In the genomic region with DNA sequence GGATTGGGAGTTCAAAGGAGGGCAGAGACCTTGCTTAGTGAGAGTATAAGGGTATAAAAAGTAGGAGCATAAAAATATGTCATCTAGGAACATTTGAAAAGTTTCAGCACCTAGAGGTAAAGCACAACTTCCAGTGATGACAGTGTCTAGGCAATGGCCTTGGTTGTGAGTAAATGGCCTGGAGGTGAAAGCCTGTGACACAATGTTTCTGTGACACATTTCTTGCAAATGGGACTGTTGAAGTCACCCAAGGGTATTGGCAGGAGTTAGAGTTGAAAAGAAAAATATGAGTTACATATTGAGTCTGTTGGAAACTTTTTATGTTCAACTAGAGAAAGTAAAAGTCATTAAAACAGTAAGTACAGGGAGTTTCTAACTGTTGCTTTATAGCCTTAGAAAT, we compare ENCODE assay signal across 32 cellular contexts. TPM values are rescaled to one million over a fixed set of nuclear protein-coding genes. Genes with fewer than 3 reads are reported as not detected.
"Had no signal": no experiment of that assay in that cellular context is flagged by ENCODE, and none has a peak within 500 bp of the region (broad histone marks: within the 10 kb centered on the region; RNA-seq: fewer than 3 reads in every experiment).

No MANE protein-coding gene starts in this region.

- H3K4me3 ChIP-seq: ascending aorta, cardiac muscle cell, MG63, SJCRH30, SK-N-MC had no signal

- H3K36me3 ChIP-seq: ascending aorta, cardiac muscle cell, MG63, SJCRH30, WERI-Rb-1 had no signal

- ATAC-seq: Panc1 had no signal

- H3K4me1 ChIP-seq: ascending aorta, SJCRH30 had no signal

- H3K36me3 Mint-ChIP-seq: activated naive CD4-positive, alpha-beta T cell treated with anti-CD3 and anti-CD28 coated beads, Interleukin-2, amount 10 ng/mL, durations not matched to agents 7 days and 5 days; activated naive CD8-positive, alpha-beta T cell had no signal

- DNase-seq: activated CD4-positive, alpha-beta memory T cell treated with anti-CD3 and anti-CD28 coated beads, Interleukin-2, amount 10 ng/mL, durations not matched to agents 7 days and 5 days; activated CD4-positive, alpha-beta T cell treated with anti-CD3 and anti-CD28 coated beads for 1 hour; activated CD4-positive, alpha-beta T cell treated with anti-CD3 and anti-CD28 coated beads, Interleukin-2, amount 50 U/mL, for 1 hour; activated CD4-positive, CD25-positive, alpha-beta regulatory T cell; activated effector memory CD4-positive, alpha-beta T cell treated with Interleukin-2 at 50 U/mL for 16 hours; activated naive CD4-positive, alpha-beta T cell treated with anti-CD3 and anti-CD28 coated beads, Interleukin-2, amount 10 ng/mL, durations not matched to agents 7 days and 5 days; amygdala; Kasumi-1; KG1; MG63; NCI-H1092; NCI-H1436 treated with DMSO at 0.1 percent for 48 hours; NCI-H1694 treated with DMSO at 0.1 percent for 48 hours; NCI-H2029; NCI-H345; NCI-H524 treated with DMSO at 0.1 percent for 48 hours; SHP77; SJCRH30; T1000; WERI-Rb-1 had no signal

- H3K4me1 Mint-ChIP-seq: activated CD4-positive, alpha-beta memory T cell treated with anti-CD3 and anti-CD28 coated beads, Interleukin-2, amount 10 ng/mL, durations not matched to agents 7 days and 5 days; activated naive CD4-positive, alpha-beta T cell treated with anti-CD3 and anti-CD28 coated beads, Interleukin-2, amount 10 ng/mL, durations not matched to agents 7 days and 5 days; central memory CD8-positive, alpha-beta T cell had no signal

- H3K27me3 Mint-ChIP-seq: activated naive CD4-positive, alpha-beta T cell treated with anti-CD3 and anti-CD28 coated beads, Interleukin-2, amount 10 ng/mL, durations not matched to agents 7 days and 5 days had no signal

- H3K27ac Mint-ChIP-seq: activated CD4-positive, alpha-beta memory T cell treated with anti-CD3 and anti-CD28 coated beads, Interleukin-2, amount 10 ng/mL, durations not matched to agents 7 days and 5 days; activated naive CD4-positive, alpha-beta T cell treated with anti-CD3 and anti-CD28 coated beads, Interleukin-2, amount 10 ng/mL, durations not matched to agents 7 days and 5 days; activated naive CD8-positive, alpha-beta T cell; activated T-helper 1 cell treated with anti-CD3 and anti-CD28 coated beads, Interleukin-12 subunit alpha, Interleukin-12 subunit beta, Interleukin-2, Interleukin-4 antibody, amounts not matched to agents 30 ng/mL and 10 ng/mL and 1 ng/mL, durations not matched to agents 14 hours and 24 hours and 36 hours had no signal

- H3K9me3 Mint-ChIP-seq: activated CD4-positive, alpha-beta memory T cell treated with anti-CD3 and anti-CD28 coated beads, Interleukin-2, amount 10 ng/mL, durations not matched to agents 7 days and 5 days; activated naive CD4-positive, alpha-beta T cell treated with anti-CD3 and anti-CD28 coated beads, Interleukin-2, amount 10 ng/mL, durations not matched to agents 7 days and 5 days; activated T-helper 1 cell treated with anti-CD3 and anti-CD28 coated beads, Interleukin-12 subunit alpha, Interleukin-12 subunit beta, Interleukin-2, Interleukin-4 antibody, amounts not matched to agents 30 ng/mL and 10 ng/mL and 1 ng/mL, durations not matched to agents 14 hours and 24 hours and 36 hours; central memory CD8-positive, alpha-beta T cell had no signal

- H3K27ac ChIP-seq: ascending aorta, cardiac muscle cell, SJCRH30, SK-N-MC, WERI-Rb-1 had no signal

- H3K9me3 ChIP-seq: ascending aorta, MG63 had no signal

- H3K27me3 ChIP-seq: ascending aorta, SJCRH30 had no signal

- H3K4me3 Mint-ChIP-seq: activated CD4-positive, alpha-beta memory T cell treated with anti-CD3 and anti-CD28 coated beads, Interleukin-2, amount 10 ng/mL, durations not matched to agents 7 days and 5 days; activated naive CD4-positive, alpha-beta T cell treated with anti-CD3 and anti-CD28 coated beads, Interleukin-2, amount 10 ng/mL, durations not matched to agents 7 days and 5 days; activated naive CD8-positive, alpha-beta T cell; activated T-helper 1 cell treated with anti-CD3 and anti-CD28 coated beads, Interleukin-12 subunit alpha, Interleukin-12 subunit beta, Interleukin-2, Interleukin-4 antibody, amounts not matched to agents 30 ng/mL and 10 ng/mL and 1 ng/mL, durations not matched to agents 14 hours and 24 hours and 36 hours; central memory CD8-positive, alpha-beta T cell had no signal

RNA-seq across cellular contexts. Expression of a gene that starts 14.8 kb away (rescaled TPM):
- total RNA-seq: activated CD4-positive, alpha-beta memory T cell treated with anti-CD3 and anti-CD28 coated beads, Interleukin-2, amount 10 ng/mL, durations not matched to agents 7 days and 5 days; activated CD8-positive, alpha-beta memory T cell treated with anti-CD3 and anti-CD28 coated beads for 36 hours; activated T-helper 1 cell treated with anti-CD3 and anti-CD28 coated beads, Interleukin-12 subunit alpha, Interleukin-12 subunit beta, Interleukin-2, Interleukin-4 antibody, amounts not matched to agents 30 ng/mL and 10 ng/mL and 1 ng/mL, durations not matched to agents 14 hours and 24 hours and 36 hours; ascending aorta; NCI-H460; RPMI7951; SJCRH30; T-helper 1 cell treated with Interleukin-12 subunit alpha and Interleukin-12 subunit beta and Interleukin-4 antibody, amounts not matched to agents 30 ng/mL and 1 ng/mL, for 36 hours; T-helper 2 cell treated with Interferon-gamma antibody and Interleukin-4, amounts not matched to agents 100 ng/mL and 5 ng/mL, for 36 hours had no signal
- polyA plus RNA-seq: cardiac muscle cell had no signal

RNA-seq across cellular contexts. Expression of a gene that starts 41.7 kb away (rescaled TPM):
- total RNA-seq: activated CD4-positive, alpha-beta memory T cell treated with anti-CD3 and anti-CD28 coated beads, Interleukin-2, amount 10 ng/mL, durations not matched to agents 7 days and 5 days; activated CD8-positive, alpha-beta memory T cell treated with anti-CD3 and anti-CD28 coated beads for 36 hours; activated T-helper 1 cell treated with anti-CD3 and anti-CD28 coated beads, Interleukin-12 subunit alpha, Interleukin-12 subunit beta, Interleukin-2, Interleukin-4 antibody, amounts not matched to agents 30 ng/mL and 10 ng/mL and 1 ng/mL, durations not matched to agents 14 hours and 24 hours and 36 hours; ascending aorta; RPMI7951; SJCRH30; T-helper 1 cell treated with Interleukin-12 subunit alpha and Interleukin-12 subunit beta and Interleukin-4 antibody, amounts not matched to agents 30 ng/mL and 1 ng/mL, for 36 hours; T-helper 2 cell treated with Interferon-gamma antibody and Interleukin-4, amounts not matched to agents 100 ng/mL and 5 ng/mL, for 36 hours had no signal
